9 cellular contexts compared by ENCODE assay signal in the genomic region with DNA sequence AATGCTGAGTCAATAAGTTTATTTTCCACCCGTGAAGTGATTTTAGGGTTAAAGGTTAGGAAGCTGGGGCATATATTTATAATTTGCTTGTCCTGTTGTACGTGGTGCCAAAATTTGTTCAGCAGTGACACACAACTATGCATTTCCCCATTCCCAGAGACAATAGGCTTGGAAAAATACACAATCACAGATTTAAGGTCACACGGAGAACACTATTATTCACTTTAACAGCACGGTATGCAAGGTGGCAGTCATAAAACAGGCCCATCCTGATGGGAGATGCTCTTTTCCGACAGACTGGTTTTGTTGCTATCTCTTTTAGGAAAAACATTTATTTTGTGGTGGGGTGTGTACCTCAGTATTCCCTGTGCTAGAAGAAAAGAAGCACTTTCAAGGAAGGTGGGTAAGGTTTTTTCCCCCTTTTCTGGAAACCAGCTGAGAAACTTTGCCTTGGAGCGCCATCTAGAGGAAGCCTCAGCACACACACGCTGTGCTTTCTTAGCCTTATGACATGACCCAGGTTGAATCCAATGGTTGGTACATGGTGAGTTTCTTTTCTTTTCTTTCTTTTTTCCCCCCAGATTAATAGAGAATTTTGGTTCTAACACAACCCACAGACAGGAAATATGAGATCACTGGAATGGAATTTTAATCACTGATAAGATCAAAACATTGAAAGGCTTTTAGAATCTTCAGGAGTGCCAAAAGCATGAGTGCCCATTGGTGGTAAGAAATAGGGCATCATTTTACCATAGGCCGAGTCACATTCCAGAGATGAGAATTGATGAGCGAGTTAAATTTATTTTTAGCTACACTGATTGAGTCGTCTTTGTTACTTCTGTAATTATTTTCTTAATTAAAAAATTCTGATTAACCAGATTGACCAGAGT.
A peak's percentile ranks its signal among the peaks of the same experiment; 100 is the strongest.
DNase-seq lines count a peak whose midpoint lies in the region; ATAC-seq and TF ChIP-seq lines count a peak whose summit lies in the region.
"Had no signal": no experiment of that assay in that cellular context is flagged by ENCODE, and none has a peak within 500 bp of the region (broad histone marks: within the 10 kb centered on the region; RNA-seq: fewer than 3 reads in every experiment).

No MANE protein-coding gene starts in this region.

- ATAC-seq in HG02798 (IDR thresholded peaks at IDR 0.05; ENCODE audit: poor library complexity, unreplicated experiment), result peak; percentile 68

- intact Hi-C loops in activated CD4-positive, alpha-beta memory T cell treated with anti-CD3 and anti-CD28 coated beads for 36 hours (cut with micrococcal nuclease), result loop anchor here (1.0 to 10.0 kb wide), 3 partner anchors 240 to 560 kb away; no protein-coding TSS in a partner anchor
- intact Hi-C loops in testis (cut with DNase I; ENCODE audit: low total_unique reads), result no loop called here

- no peaks in the 10 kb centered on the region for H3K4me1 Mint-ChIP-seq in activated CD4-positive, alpha-beta memory T cell treated with anti-CD3 and anti-CD28 coated beads for 36 hours (ENCODE audit: low read depth)

- POLR2A ChIA-PET in activated CD4-positive, alpha-beta memory T cell treated with anti-CD3 and anti-CD28 coated beads for 36 hours (lab: Charles Lee), result interaction anchor here (0.6 kb wide), 2 partner anchors 156 to 576 kb away, joined by 3 to 4 read pairs; no protein-coding TSS in a partner anchor

- H3K27me3 Mint-ChIP-seq in activated CD4-positive, alpha-beta memory T cell treated with anti-CD3 and anti-CD28 coated beads for 36 hours, result peaks cover 16% of the 10 kb centered on the region

- H3K9me3 Mint-ChIP-seq in activated CD4-positive, alpha-beta memory T cell treated with anti-CD3 and anti-CD28 coated beads for 36 hours, result no peaks in the 10 kb centered on the region

- H3K27ac Mint-ChIP-seq in activated CD4-positive, alpha-beta memory T cell treated with anti-CD3 and anti-CD28 coated beads for 36 hours, result no peak overlapping the region
- H3K27ac Mint-ChIP-seq: activated naive CD8-positive, alpha-beta T cell had no signal

- H3K4me3 ChIP-seq in DOHH2 (ENCODE audit: low read length) (no peak overlapping the region), epithelial cell of proximal tubule (ENCODE audit: low read depth, low read length) (no peak overlapping the region), testis (no peak overlapping the region)

- H3K79me2 ChIP-seq in DOHH2 (ENCODE audit: control insufficient read depth, low read length), result no peaks in the 10 kb centered on the region

- H3K27ac ChIP-seq in DOHH2 (ENCODE audit: low read depth, low read length) (no peak overlapping the region), testis (no peak overlapping the region)

- no peak for TF ChIP-seq POLR2A in testis (IDR thresholded peaks at IDR 0.05)

- H3K9me3 ChIP-seq in DOHH2 (ENCODE audit: control insufficient read depth, insufficient read depth, low read length), result no peaks in the 10 kb centered on the region
- no peaks in the 10 kb centered on the region for H3K9me3 ChIP-seq in testis

- CTCF ChIA-PET in activated CD4-positive, alpha-beta memory T cell treated with anti-CD3 and anti-CD28 coated beads for 36 hours (lab: Charles Lee), result interaction anchor here (0.8 to 5.5 kb wide), 19 partner anchors 8 to 576 kb away, joined by 3 to 52 read pairs (median 4); no protein-coding TSS in a partner anchor

- H3K4me3 Mint-ChIP-seq in activated CD4-positive, alpha-beta memory T cell treated with anti-CD3 and anti-CD28 coated beads for 36 hours, result no peak overlapping the region
- H3K4me3 Mint-ChIP-seq: activated naive CD8-positive, alpha-beta T cell had no signal

- peaks cover 13% of the 10 kb centered on the region for H3K27me3 ChIP-seq in DOHH2 (ENCODE audit: control insufficient read depth, low read length)
- H3K27me3 ChIP-seq in testis, result no peaks in the 10 kb centered on the region

- no peaks in the 10 kb centered on the region for H3K36me3 ChIP-seq in DOHH2 (ENCODE audit: control insufficient read depth, low read length)
- H3K36me3 ChIP-seq in testis (ENCODE audit: low read depth, missing control alignments), result no peaks in the 10 kb centered on the region

- no peaks in the 10 kb centered on the region for H4K20me1 ChIP-seq in DOHH2 (ENCODE audit: control insufficient read depth, insufficient read depth, low read depth, low read length)

- no peaks in the 10 kb centered on the region for H3K36me3 Mint-ChIP-seq in activated CD4-positive, alpha-beta memory T cell treated with anti-CD3 and anti-CD28 coated beads for 36 hours
- H3K36me3 Mint-ChIP-seq: activated naive CD8-positive, alpha-beta T cell had no signal

- peak; percentile 47 for DNase-seq in NCI-H2196 treated with DMSO at 0.1 percent for 48 hours (lab: John Stamatoyannopoulos, UW; ENCODE audit: unreplicated experiment)
- peak; percentile 63 for DNase-seq in activated CD4-positive, alpha-beta memory T cell treated with anti-CD3 and anti-CD28 coated beads for 36 hours
- DNase-seq in epithelial cell of proximal tubule (ENCODE audit: low read depth), result peak; percentile 9
- DNase-seq in myocyte (ENCODE audit: low read depth), result peak; percentile 66
- DNase-seq in testis, result peak; percentile 80
- no peak for DNase-seq in GF-D8 (lab: John Stamatoyannopoulos, UW)

- 38 to 39% methylated on average over 10 of the region's 10 CpGs for WGBS in testis, 2 donors

- H3K9me2 ChIP-seq in DOHH2 (replicated peaks; ENCODE audit: control insufficient read depth, low read length), result no peaks in the 10 kb centered on the region

- H3K4me2 ChIP-seq in DOHH2 (ENCODE audit: low read length), result no peak overlapping the region

- H3F3A ChIP-seq in DOHH2 (ENCODE audit: control insufficient read depth, insufficient read depth), result no peaks in the 10 kb centered on the region

- H3K4me1 ChIP-seq in DOHH2 (ENCODE audit: control insufficient read depth, low read length), result no peaks in the 10 kb centered on the region
- H3K4me1 ChIP-seq in testis, result peaks cover 29% of the 10 kb centered on the region

- TF ChIP-seq CTCF in DOHH2 (IDR thresholded peaks at IDR 0.05; ENCODE audit: low read depth, low read length, poor library complexity, severe bottlenecking), result peak; percentile 94
- TF ChIP-seq CTCF in epithelial cell of proximal tubule (conservative IDR thresholded peaks at IDR 0.05; ENCODE audit: low read depth, low read length), result peak; percentile 99
- TF ChIP-seq CTCF in testis (IDR thresholded peaks at IDR 0.05), result peak; percentile 70 to 86 (median 84)
